ENCODE assay signal across 8 cellular contexts in genomic region chr6:26311385-26312095, GRCh38. TPM values are rescaled to one million over a fixed set of nuclear protein-coding genes. Genes with fewer than 3 reads are reported as not detected.
DNase-seq lines count a peak whose midpoint lies in the region; ATAC-seq, FAIRE-seq and TF ChIP-seq lines count a peak whose summit lies in the region.

No MANE protein-coding gene starts in this region.

- H3K4me3 ChIP-seq in iPS-11a (ENCODE audit: low read depth, low read length) (peak overlapping the region; percentile 60), skeletal muscle cell (ENCODE audit: low read depth, low read length) (peak overlapping the region; percentile 55)

- no peak for DNase-seq in GM12892 (ENCODE audit: insufficient read length)
- peak; percentile 73 for DNase-seq in MV-4-11 (lab: John Stamatoyannopoulos, UW)
- peak; percentile 76 for DNase-seq in astrocyte of the hippocampus (ENCODE audit: low read depth, low spot score)
- DNase-seq in skeletal muscle cell (ENCODE audit: low read depth): no peak
- no peak for DNase-seq in NK-92 (lab: John Stamatoyannopoulos, UW; ENCODE audit: unreplicated experiment)

- FAIRE-seq in GM12892 (lab: Jason Lieb, UNC): peak; percentile 5

- TF ChIP-seq POLR2A in GM12892 (IDR thresholded peaks at IDR 0.05; ENCODE audit: low read depth, low read length): no peak

- peak; percentile 65 for ATAC-seq in SK-N-SH treated with all-trans-retinoic acid at 6 μM for 48 hours
- ATAC-seq in GM21390 (IDR thresholded peaks at IDR 0.05; ENCODE audit: unreplicated experiment): no peak

TF ChIP-seq in SK-N-SH treated with all-trans-retinoic acid at 6 μM for 48 hours, 23 proteins besides CTCF, POLR2A, EP300 and RAD21:
- TF ChIP-seq CSDC2 (CRISPR knock-in tag; IDR thresholded peaks at IDR 0.05): peak; percentile 29; the same call in 1 of the 2 replicates
- TF ChIP-seq ZNF565 (CRISPR knock-in tag; conservative IDR thresholded peaks at IDR 0.05; ENCODE audit: low read depth): no peak
- no peak for TF ChIP-seq ZFP30 (CRISPR knock-in tag; IDR thresholded peaks at IDR 0.05)

RNA-seq across cellular contexts. Expression of gene BTN3A2, which starts 53.5 kb away (rescaled TPM):
- polyA plus RNA-seq in GM12892 (2012; ENCODE audit: missing spikeins): 65.0 TPM

Comparison
In these comparisons a context has a peak if more than half of its experiments do, and no peak if none do; other contexts are left out.
1. DNase-seq: peak in MV-4-11 (single experiment) and astrocyte of the hippocampus (single experiment); none in GM12892 (single experiment), skeletal muscle cell (single experiment) and NK-92 (single experiment).